Comparison of ENCODE assay signal across 1 cellular context in the genomic region with DNA sequence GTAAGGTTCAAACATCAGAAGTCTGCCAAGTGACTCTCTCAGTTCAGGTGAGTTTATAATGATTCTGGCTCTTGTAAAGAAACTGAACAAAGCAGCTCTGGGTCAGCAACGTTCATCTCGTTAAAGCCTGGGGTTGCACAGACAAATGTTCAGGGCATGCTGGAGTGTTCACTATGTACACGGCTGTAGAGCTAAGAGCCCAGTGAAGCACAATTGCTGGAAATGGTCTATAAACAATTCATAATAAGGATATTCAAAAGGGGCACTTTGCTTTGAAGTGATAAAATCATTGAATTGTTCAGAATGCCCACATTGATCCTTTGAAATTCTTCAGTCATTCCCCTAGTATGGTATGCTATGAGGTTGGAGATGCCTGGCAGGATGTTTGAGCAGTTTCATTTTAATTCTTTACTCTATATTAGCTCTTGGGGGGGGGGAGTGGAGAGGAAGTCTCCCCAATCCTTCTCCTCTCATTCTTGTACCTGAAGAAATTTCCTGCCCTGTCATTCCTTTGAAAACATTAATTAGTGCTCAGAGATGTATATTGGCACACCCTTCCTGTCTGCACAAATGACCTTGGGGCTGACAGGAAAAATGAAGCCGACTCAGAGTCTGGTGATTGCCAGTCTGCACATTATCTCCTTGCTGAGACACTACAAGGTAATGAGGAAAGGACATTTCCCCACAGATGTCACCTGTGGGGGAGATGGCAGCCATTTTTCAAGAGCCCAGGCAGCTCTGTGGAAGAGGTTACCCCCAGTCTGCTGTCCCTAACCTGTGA.
TF ChIP-seq lines count a peak whose summit lies in the region.

No MANE protein-coding gene starts in this region.

TF ChIP-seq in SK-N-SH, 30 proteins besides CTCF, POLR2A, EP300 and RAD21 (continued from another document):
- no peak for TF ChIP-seq SIN3A (IDR thresholded peaks at IDR 0.05; ENCODE audit: borderline replicate concordance, low read depth, low read length)
- TF ChIP-seq NRF1 (IDR thresholded peaks at IDR 0.05; ENCODE audit: low read depth, low read length) = no peak
- TF ChIP-seq RCOR1 (IDR thresholded peaks at IDR 0.05; ENCODE audit: low read length) = no peak
